17 cellular contexts compared by ENCODE assay signal in genomic region chr3:116034071-116034470, GRCh38.
A peak's percentile ranks its signal among the peaks of the same experiment; 100 is the strongest.
DNase-seq lines count a peak whose midpoint lies in the region; ATAC-seq, FAIRE-seq and TF ChIP-seq lines count a peak whose summit lies in the region.
"Had no signal": no experiment of that assay in that cellular context is flagged by ENCODE, and none has a peak within 500 bp of the region (broad histone marks: within the 10 kb centered on the region; RNA-seq: fewer than 3 reads in every experiment).

No MANE protein-coding gene starts in this region.

- ATAC-seq in GM21528 (IDR thresholded peaks at IDR 0.05; ENCODE audit: low FRiP score, unreplicated experiment) = no peak
- ATAC-seq: PC-3 had no signal

- H3K36me3 Mint-ChIP-seq in neural progenitor cell = no peaks in the 10 kb centered on the region
- H3K36me3 Mint-ChIP-seq: CD8-positive, alpha-beta memory T cell had no signal

- no peak for FAIRE-seq in frontal cortex (lab: Jason Lieb, UNC)

- H2AFZ ChIP-seq in neural progenitor cell (replicated peaks) = no peak overlapping the region

- H3K27me3 ChIP-seq in neural progenitor cell = no peaks in the 10 kb centered on the region

- no peaks in the 10 kb centered on the region for H3K79me2 ChIP-seq in neural progenitor cell (ENCODE audit: low read depth)

- no peaks in the 10 kb centered on the region for H4K20me1 ChIP-seq in neural progenitor cell (ENCODE audit: low read depth)

- H3K36me3 ChIP-seq in neural progenitor cell = no peaks in the 10 kb centered on the region

- H3K9ac ChIP-seq in neural progenitor cell = no peak overlapping the region
- H3K9ac ChIP-seq: KMS-11 had no signal

- no peaks in the 10 kb centered on the region for H3K9me3 ChIP-seq in neural progenitor cell (ENCODE audit: low read depth)

- no peak for TF ChIP-seq CTCF in neural progenitor cell (IDR thresholded peaks at IDR 0.05)

- H3K27me3 Mint-ChIP-seq in neural progenitor cell (ENCODE audit: insufficient read depth, low read depth) = no peaks in the 10 kb centered on the region
- H3K27me3 Mint-ChIP-seq: CD8-positive, alpha-beta memory T cell had no signal

- peak overlapping the region; percentile 86 for H3K27ac Mint-ChIP-seq in neural progenitor cell
- H3K27ac Mint-ChIP-seq: CD8-positive, alpha-beta memory T cell; H9 had no signal

- H3K27ac ChIP-seq in neural progenitor cell = no peak overlapping the region
- H3K27ac ChIP-seq: KMS-11 had no signal

- no peaks in the 10 kb centered on the region for H3K9me3 Mint-ChIP-seq in neural progenitor cell
- H3K9me3 Mint-ChIP-seq: H9 had no signal

- no peak overlapping the region for H3K4me2 ChIP-seq in neural progenitor cell
- H3K4me2 ChIP-seq: KMS-11 had no signal

- H3K4me3 Mint-ChIP-seq in neural progenitor cell = no peak overlapping the region
- H3K4me3 Mint-ChIP-seq: CD8-positive, alpha-beta memory T cell; H9 had no signal

- H3F3A ChIP-seq in neural progenitor cell (ENCODE audit: low read depth) = no peaks in the 10 kb centered on the region

- no peak overlapping the region for H3K4me3 ChIP-seq in neural progenitor cell

- no peaks in the 10 kb centered on the region for H3K4me1 ChIP-seq in neural progenitor cell

- DNase-seq in DMS 273 treated with DMSO at 0.1 percent for 48 hours (lab: John Stamatoyannopoulos, UW) (peak; percentile 97), NCI-H446 (lab: John Stamatoyannopoulos, UW) (peak; percentile 77 to 91), cerebellar cortex (ENCODE audit: low spot score) (peak; percentile 95), neural progenitor cell (ENCODE audit: low spot score) (no peak), 8988T (no peak), frontal cortex (ENCODE audit: low spot score in 2 of 2) (no peak)
- DNase-seq: CD8-positive, alpha-beta memory T cell; DMS79; H9; MV-4-11; NCI-H187 treated with DMSO at 0.1 percent for 48 hours; NCI-H345; PC-3; RPMI8226; SIG-M5 had no signal

- H3K4me1 Mint-ChIP-seq in neural progenitor cell = peaks cover 44% of the 10 kb centered on the region
- H3K4me1 Mint-ChIP-seq: CD8-positive, alpha-beta memory T cell had no signal

Comparison
In these comparisons a context has a peak if more than half of its experiments do, and no peak if none do; other contexts are left out.
1. DNase-seq: peak in DMS 273 treated with DMSO at 0.1 percent for 48 hours (single experiment), NCI-H446 (2 of 2) and cerebellar cortex (single experiment); none in neural progenitor cell (single experiment), 8988T (single experiment) and frontal cortex (0 of 2).